8 cellular contexts compared by ENCODE assay signal in the genomic region with DNA sequence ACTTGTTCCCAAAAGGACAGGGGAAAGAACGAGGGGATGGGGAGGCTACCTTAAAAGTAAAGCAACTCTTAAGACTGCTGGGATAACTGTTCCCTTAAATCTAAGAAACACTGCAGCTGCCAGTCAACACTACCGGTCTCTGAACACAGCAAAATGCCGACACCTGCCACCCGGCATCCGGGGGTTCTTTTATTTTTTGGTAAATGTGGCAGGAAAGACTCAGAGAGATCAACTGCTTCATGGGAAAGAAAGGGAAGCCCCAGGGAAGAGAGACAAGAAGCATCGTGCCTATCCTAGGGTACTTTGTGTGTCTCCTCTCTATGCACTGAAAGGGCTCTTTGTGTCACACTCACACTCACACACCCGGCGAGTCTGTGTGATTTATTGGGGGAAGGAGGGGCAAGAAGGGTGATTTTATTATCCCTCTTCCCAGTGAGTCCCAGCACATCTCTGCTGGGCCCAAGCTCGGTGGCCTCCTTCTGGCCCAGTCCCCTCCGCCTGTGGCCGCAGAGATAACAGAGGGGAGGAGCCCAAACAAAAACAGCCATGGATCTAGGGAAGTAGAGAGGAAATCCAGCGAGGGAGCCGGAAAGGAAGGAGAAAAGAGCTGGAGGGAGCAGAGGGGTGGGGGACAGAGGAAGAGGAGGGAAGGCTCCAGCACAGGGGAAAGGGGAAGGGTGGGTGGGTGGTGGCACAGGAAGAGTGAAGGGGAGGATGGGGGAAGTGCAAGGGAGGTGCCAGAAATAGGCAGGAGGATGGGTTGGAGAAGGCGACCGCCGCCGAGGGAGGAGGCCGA. TPM values are rescaled to one million over a fixed set of nuclear protein-coding genes. Genes with fewer than 3 reads are reported as not detected.
A peak's percentile ranks its signal among the peaks of the same experiment; 100 is the strongest.
DNase-seq lines count a peak whose midpoint lies in the region; ATAC-seq lines count a peak whose summit lies in the region.

No MANE protein-coding gene starts in this region.

- peak overlapping the region; percentile 49 for H2AFZ ChIP-seq in trophoblast cell (ENCODE audit: insufficient read depth, low read length, poor library complexity)

- H3K27me3 Mint-ChIP-seq in activated CD8-positive, alpha-beta memory T cell treated with anti-CD3 and anti-CD28 coated beads, Interleukin-2, amount 10 ng/mL, durations not matched to agents 7 days and 5 days, result no peaks in the 10 kb centered on the region

- H3K4ac ChIP-seq in trophoblast cell (ENCODE audit: low read depth, low read length), result peak overlapping the region; percentile 44

- ATAC-seq in activated CD8-positive, alpha-beta memory T cell treated with anti-CD3 and anti-CD28 coated beads, Interleukin-2, amount 10 ng/mL, durations not matched to agents 7 days and 5 days, result no peak
- ATAC-seq in left cardiac atrium (peak; percentile 24 to 44), GM18907 (IDR thresholded peaks at IDR 0.05; ENCODE audit: unreplicated experiment) (no peak), HG03135 (IDR thresholded peaks at IDR 0.05; ENCODE audit: unreplicated experiment) (no peak)

- H3K9me3 Mint-ChIP-seq in activated CD8-positive, alpha-beta memory T cell treated with anti-CD3 and anti-CD28 coated beads, Interleukin-2, amount 10 ng/mL, durations not matched to agents 7 days and 5 days (ENCODE audit: low read depth), result no peaks in the 10 kb centered on the region

- CTCF ChIA-PET in activated CD8-positive, alpha-beta memory T cell treated with anti-CD3 and anti-CD28 coated beads, Interleukin-2, amount 10 ng/mL, durations not matched to agents 7 days and 5 days (lab: Charles Lee), result interaction anchor here (0.7 to 1.6 kb wide), 3 partner anchors 28 to 66 kb away, joined by 3 to 7 read pairs (median 3); no protein-coding TSS in a partner anchor

- no peaks in the 10 kb centered on the region for H3K36me3 ChIP-seq in trophoblast cell (ENCODE audit: control insufficient read depth in 1 of 2, insufficient read depth in 2 of 2, low read length in 2 of 2)

- peaks cover 13% of the 10 kb centered on the region for H3K36me3 Mint-ChIP-seq in activated CD8-positive, alpha-beta memory T cell treated with anti-CD3 and anti-CD28 coated beads, Interleukin-2, amount 10 ng/mL, durations not matched to agents 7 days and 5 days

- H3K79me2 ChIP-seq in trophoblast cell (ENCODE audit: control insufficient read depth, insufficient read depth, low read length, poor library complexity), result peaks cover 6% of the 10 kb centered on the region

- WGBS in trophoblast cell (ENCODE audit: extremely low coverage, insufficient coverage, insufficient read length), result no CpG with 5 or more reads among the region's 18 CpGs

- peak overlapping the region; percentile 44 for H4K12ac ChIP-seq in trophoblast cell (ENCODE audit: low read depth, low read length)

- H3K14ac ChIP-seq in trophoblast cell (ENCODE audit: low read length), result peak overlapping the region; percentile 70

- no peak overlapping the region for H2BK5ac ChIP-seq in trophoblast cell (ENCODE audit: low read depth, low read length, poor library complexity)

- peak overlapping the region; percentile 97 for H3K4me2 ChIP-seq in trophoblast cell (ENCODE audit: low read length)

- peak overlapping the region; percentile 90 for H3K4me3 Mint-ChIP-seq in activated CD8-positive, alpha-beta memory T cell treated with anti-CD3 and anti-CD28 coated beads, Interleukin-2, amount 10 ng/mL, durations not matched to agents 7 days and 5 days

- H3K23ac ChIP-seq in trophoblast cell (ENCODE audit: low read length), result no peak overlapping the region

- peak overlapping the region; percentile 93 for H3K27ac Mint-ChIP-seq in activated CD8-positive, alpha-beta memory T cell treated with anti-CD3 and anti-CD28 coated beads, Interleukin-2, amount 10 ng/mL, durations not matched to agents 7 days and 5 days

- no peaks in the 10 kb centered on the region for H3K9me3 ChIP-seq in trophoblast cell (ENCODE audit: insufficient read depth, low read depth, low read length)

- H3K4me1 ChIP-seq in trophoblast cell (ENCODE audit: control insufficient read depth in 1 of 2, insufficient read depth in 2 of 2, low read length in 2 of 2), result peaks cover 3 to 9% of the 10 kb centered on the region in 2 experiments

- H4K8ac ChIP-seq in trophoblast cell (ENCODE audit: low read depth, low read length), result peak overlapping the region; percentile 82

- peaks cover 50% of the 10 kb centered on the region for H3K4me1 Mint-ChIP-seq in activated CD8-positive, alpha-beta memory T cell treated with anti-CD3 and anti-CD28 coated beads, Interleukin-2, amount 10 ng/mL, durations not matched to agents 7 days and 5 days

- DNase-seq in activated CD8-positive, alpha-beta memory T cell treated with anti-CD3 and anti-CD28 coated beads, Interleukin-2, amount 10 ng/mL, durations not matched to agents 7 days and 5 days, result peak; percentile 59
- DNase-seq in activated CD8-positive, alpha-beta memory T cell treated with anti-CD3 and anti-CD28 coated beads, Interleukin-2, amount 50 U/mL, for 4 hours, result no peak
- DNase-seq in NCI-H526 (lab: John Stamatoyannopoulos, UW), result peak; percentile 63
- peak in 48 of 58 donors; percentile 5 to 85 (median 60) for DNase-seq in anterior cingulate cortex (lab: John Stamatoyannopoulos, UW)
- peak; percentile 38 for DNase-seq in left cardiac atrium
- DNase-seq in trophoblast cell, result peak in 1 of 2 donors; percentile 18

- H2BK120ac ChIP-seq in trophoblast cell (ENCODE audit: insufficient read depth, low read length, poor library complexity), result peak overlapping the region; percentile 41

- H3K18ac ChIP-seq in trophoblast cell (ENCODE audit: low read length), result no peak overlapping the region

- no peak overlapping the region for H2AK5ac ChIP-seq in trophoblast cell (ENCODE audit: low read length)

- peaks cover 4% of the 10 kb centered on the region for H3K79me1 ChIP-seq in trophoblast cell (ENCODE audit: low read length)

- H4K91ac ChIP-seq in trophoblast cell (ENCODE audit: low read depth, low read length), result no peak overlapping the region

- H3K27me3 ChIP-seq in trophoblast cell (ENCODE audit: insufficient read depth, low read length), result no peaks in the 10 kb centered on the region

- H3K9ac ChIP-seq in trophoblast cell (ENCODE audit: low read length), result no peak overlapping the region

- intact Hi-C loops in left cardiac atrium (cut with DNase I), result loop anchor here (5.0 to 10.0 kb wide), 4 partner anchors 70 to 160 kb away; no protein-coding TSS in a partner anchor

- H3K27ac ChIP-seq in trophoblast cell (ENCODE audit: low read depth, low read length), result no peak overlapping the region

- H2BK12ac ChIP-seq in trophoblast cell (ENCODE audit: low read length), result no peak overlapping the region

- peak overlapping the region; percentile 85 for H3K4me3 ChIP-seq in trophoblast cell (ENCODE audit: low read depth, low read length)

RNA-seq across cellular contexts. Expression of gene FYN, which starts 1.3 kb away (rescaled TPM):
- 100 to 1,000 TPM; 266 to 323 TPM for total RNA-seq in activated CD8-positive, alpha-beta memory T cell treated with anti-CD3 and anti-CD28 coated beads, Interleukin-2, amount 10 ng/mL, durations not matched to agents 7 days and 5 days
- 10 to 100 TPM; 60.4 to 75.8 TPM for total RNA-seq in left cardiac atrium
- 78.0 and 85.2 TPM in 2 replicates for polyA plus RNA-seq in trophoblast cell (2013)

Comparison
In these comparisons a context has a peak if more than half of its experiments do, and no peak if none do; other contexts are left out.
1. ATAC-seq: peak in left cardiac atrium (2 of 2); none in activated CD8-positive, alpha-beta memory T cell treated with anti-CD3 and anti-CD28 coated beads, Interleukin-2, amount 10 ng/mL, durations not matched to agents 7 days and 5 days (single experiment), GM18907 (single experiment) and HG03135 (single experiment).